Comparison of ENCODE assay signal across 15 cellular contexts in genomic region chr2:84840306-84840705, GRCh38. TPM values are rescaled to one million over a fixed set of nuclear protein-coding genes. Genes with fewer than 3 reads are reported as not detected.
A peak's percentile ranks its signal among the peaks of the same experiment; 100 is the strongest.
DNase-seq lines count a peak whose midpoint lies in the region; ATAC-seq, FAIRE-seq and TF ChIP-seq lines count a peak whose summit lies in the region.
"Had no signal": no experiment of that assay in that cellular context is flagged by ENCODE, and none has a peak within 500 bp of the region (broad histone marks: within the 10 kb centered on the region; RNA-seq: fewer than 3 reads in every experiment).

No MANE protein-coding gene starts in this region.

- ATAC-seq in A549, result peak; percentile 68 to 89
- ATAC-seq in CD8-positive, alpha-beta T cell, result peak; percentile 19

- peak overlapping the region; percentile 93 for H3K27ac Mint-ChIP-seq in CD8-positive, alpha-beta T cell
- H3K27ac Mint-ChIP-seq in endodermal cell, result no peak overlapping the region

- intact Hi-C loops in CD8-positive, alpha-beta T cell (cut with DNase I, micrococcal nuclease), result no loop called here
- intact Hi-C loops in A673 (cut with micrococcal nuclease; ENCODE audit: unreplicated experiment) (no loop called here), OCI-LY7 (cut with micrococcal nuclease; ENCODE audit: unreplicated experiment) (no loop called here)

- no peak overlapping the region for H3K9ac ChIP-seq in endodermal cell (ENCODE audit: extremely low read depth, low read length, poor library complexity, severe bottlenecking)

- peak in 1 of 2 experiments; percentile 21; a peak in 1 of 5 replicates for TF ChIP-seq RAD21 in A549 (conservative IDR thresholded peaks at IDR 0.05 in 1 of 2, IDR thresholded peaks at IDR 0.05 in 1 of 2)

- no peak overlapping the region for H3K4me2 ChIP-seq in A549
- no peak overlapping the region for H3K4me2 ChIP-seq in OCI-LY7 (ENCODE audit: low read length)

- H3K27ac ChIP-seq in A549 (no peak overlapping the region), endodermal cell (ENCODE audit: low read depth, low read length) (no peak overlapping the region), A673 (ENCODE audit: low read depth, low read length, poor library complexity, severe bottlenecking) (no peak overlapping the region), OCI-LY7 (ENCODE audit: low read depth, low read length, poor library complexity, severe bottlenecking) (no peak overlapping the region)
- peak overlapping the region; percentile 72 for H3K27ac ChIP-seq in CD8-positive, alpha-beta T cell (ENCODE audit: low read depth, low read length)
- H3K27ac ChIP-seq: left ventricle myocardium inferior had no signal

- DNase-seq in A549 (ENCODE audit: low read depth in 1 of 2, low spot score in 1 of 2) (peak in 1 of 2 experiments; percentile 26), SW480 (ENCODE audit: low spot score) (peak; percentile 62), endodermal cell (no peak), A673 (ENCODE audit: low spot score) (no peak), cerebellum (ENCODE audit: low spot score) (no peak), AML-193 (lab: John Stamatoyannopoulos, UW) (no peak), OCI-LY7 (ENCODE audit: low spot score) (no peak)
- no peak for DNase-seq in CD8-positive, alpha-beta T cell
- DNase-seq: activated CD4-positive, alpha-beta T cell treated with anti-CD3 and anti-CD28 coated beads, Interleukin-2, amount 50 U/mL, for 48 hours; glutamatergic neuron; left ventricle myocardium inferior; NCI-H1694; NCI-H82 had no signal

- H3K9me3 ChIP-seq in A549 (peaks cover 15% of the 10 kb centered on the region; the same call in 2 of the 3 replicates), endodermal cell (ENCODE audit: control insufficient read depth, low read length) (peaks cover 24% of the 10 kb centered on the region), A673 (ENCODE audit: low read depth, low read length, poor library complexity, severe bottlenecking) (peaks cover 7% of the 10 kb centered on the region), OCI-LY7 (ENCODE audit: low read length) (peaks cover 4% of the 10 kb centered on the region; the same call in 1 of the 2 replicates)
- no peaks in the 10 kb centered on the region for H3K9me3 ChIP-seq in CD8-positive, alpha-beta T cell (ENCODE audit: low read length)

- no peak overlapping the region for H2AFZ ChIP-seq in OCI-LY7 (ENCODE audit: low read length)

- H3K4me3 Mint-ChIP-seq in CD8-positive, alpha-beta T cell, result peak overlapping the region; percentile 71
- no peak overlapping the region for H3K4me3 Mint-ChIP-seq in endodermal cell

- H3K4me3 ChIP-seq in A549, result no peak overlapping the region
- peak overlapping the region; percentile 31 for H3K4me3 ChIP-seq in CD8-positive, alpha-beta T cell (ENCODE audit: low read depth, low read length)
- H3K4me3 ChIP-seq in endodermal cell (ENCODE audit: low read length), result no peak overlapping the region
- H3K4me3 ChIP-seq in A673 (ENCODE audit: low read depth, low read length, poor library complexity, severe bottlenecking), result no peak overlapping the region
- H3K4me3 ChIP-seq in OCI-LY7 (ENCODE audit: low read depth, low read length, poor library complexity, severe bottlenecking), result no peak overlapping the region
- H3K4me3 ChIP-seq: left ventricle myocardium inferior had no signal

- H3K9me2 ChIP-seq in OCI-LY7 (ENCODE audit: insufficient read depth, low read length), result no peaks in the 10 kb centered on the region

- POLR2A ChIA-PET in A549 (lab: Yijun Ruan, JAX) (no interaction called here), A673 (lab: Charles Lee; ENCODE audit: low non-redundant PET) (no interaction called here), OCI-LY7 (lab: Charles Lee) (interaction anchor here (0.9 kb wide), 1 partner anchor 23 kb away, joined by 3 read pairs; no protein-coding TSS in a partner anchor)
- POLR2A ChIA-PET in CD8-positive, alpha-beta T cell (lab: Charles Lee), result interaction anchor here (1.0 to 1.9 kb wide), 3 partner anchors 9 to 19 kb away, joined by 3 to 10 read pairs (median 4); no protein-coding TSS in a partner anchor

- TF ChIP-seq EP300 in A549 (IDR thresholded peaks at IDR 0.05), result no peak

- H3K36me3 ChIP-seq in CD8-positive, alpha-beta T cell (ENCODE audit: insufficient read depth, low read length), result peaks cover 24% of the 10 kb centered on the region
- H3K36me3 ChIP-seq in endodermal cell (ENCODE audit: control insufficient read depth, insufficient read depth, low read length), result no peaks in the 10 kb centered on the region
- H3K36me3 ChIP-seq in A673 (ENCODE audit: insufficient read depth, low read length, poor library complexity, severe bottlenecking), result no peaks in the 10 kb centered on the region
- H3K36me3 ChIP-seq in OCI-LY7 (ENCODE audit: insufficient read depth, low read length), result no peaks in the 10 kb centered on the region
- H3K36me3 ChIP-seq: left ventricle myocardium inferior had no signal

- H3K36me3 Mint-ChIP-seq in CD8-positive, alpha-beta T cell, result peaks cover 66% of the 10 kb centered on the region
- H3K36me3 Mint-ChIP-seq in endodermal cell (ENCODE audit: low read depth), result peaks cover 8% of the 10 kb centered on the region

- no peaks in the 10 kb centered on the region for H3K27me3 ChIP-seq in CD8-positive, alpha-beta T cell (ENCODE audit: insufficient read depth, low read length)
- H3K27me3 ChIP-seq in endodermal cell (ENCODE audit: control insufficient read depth, insufficient read depth, low read length, poor library complexity, severe bottlenecking) (peaks cover 28% of the 10 kb centered on the region), A673 (replicated peaks; ENCODE audit: insufficient read depth, low read depth, low read length, poor library complexity) (peaks cover 3% of the 10 kb centered on the region)

- no peaks in the 10 kb centered on the region for H3K79me2 ChIP-seq in OCI-LY7 (ENCODE audit: insufficient read depth, low read depth, low read length)

- 33% methylated on average over 3 of the region's 3 CpGs for WGBS in A549 (ENCODE audit: missing lambda C conversion rate)
- 65 to 100% methylated on average over 1 to 3 of the region's 3 CpGs for WGBS in endodermal cell (ENCODE audit: insufficient coverage in 1 of 2, insufficient read length in 1 of 2), 2 experiments

- peaks cover 12% of the 10 kb centered on the region for H3K9me3 Mint-ChIP-seq in CD8-positive, alpha-beta T cell
- H3K9me3 Mint-ChIP-seq in endodermal cell, result peaks cover 20% of the 10 kb centered on the region

- CTCF ChIA-PET in A549 (lab: Yijun Ruan, JAX) (interaction anchor here (1.0 kb wide), 1 partner anchor 9 kb away, joined by 3 read pairs; no protein-coding TSS in a partner anchor), A673 (lab: Charles Lee) (no interaction called here), OCI-LY7 (lab: Charles Lee; ENCODE audit: unreplicated experiment) (no interaction called here)
- CTCF ChIA-PET in CD8-positive, alpha-beta T cell (lab: Charles Lee), result interaction anchor here (0.8 to 3.0 kb wide), 6 partner anchors 17 to 314 kb away, joined by 3 to 15 read pairs (median 6); partner anchors contain the start of gene TRABD2A

- no peak for FAIRE-seq in A549 (lab: Jason Lieb, UNC)
- FAIRE-seq: endometrium had no signal

- peaks cover 88% of the 10 kb centered on the region for H3K4me1 Mint-ChIP-seq in CD8-positive, alpha-beta T cell (ENCODE audit: low read depth)
- H3K4me1 Mint-ChIP-seq in endodermal cell, result peaks cover 5% of the 10 kb centered on the region

- TF ChIP-seq CTCF in A549 (IDR thresholded peaks at IDR 0.05), result no peak
- no peak for TF ChIP-seq CTCF in CD8-positive, alpha-beta T cell (IDR thresholded peaks at IDR 0.05)
- TF ChIP-seq CTCF in endodermal cell (conservative IDR thresholded peaks at IDR 0.05), result peak; percentile 52
- TF ChIP-seq CTCF in A673 (conservative IDR thresholded peaks at IDR 0.05; ENCODE audit: low read depth, low read length), result no peak
- no peak for TF ChIP-seq CTCF in OCI-LY7 (conservative IDR thresholded peaks at IDR 0.05; ENCODE audit: low read length)

- H4K20me1 ChIP-seq in OCI-LY7 (ENCODE audit: insufficient read depth, low read length), result no peaks in the 10 kb centered on the region

- H3K4me1 ChIP-seq in A549 (no peaks in the 10 kb centered on the region), endodermal cell (ENCODE audit: control insufficient read depth, insufficient read depth, low read length) (no peaks in the 10 kb centered on the region), A673 (ENCODE audit: insufficient read depth, low read length, poor library complexity, severe bottlenecking) (no peaks in the 10 kb centered on the region), OCI-LY7 (ENCODE audit: insufficient read depth, low read length, poor library complexity, severe bottlenecking) (no peaks in the 10 kb centered on the region)
- H3K4me1 ChIP-seq in CD8-positive, alpha-beta T cell (ENCODE audit: insufficient read depth, low read length), result peaks cover 90% of the 10 kb centered on the region
- H3K4me1 ChIP-seq: Caco-2, left ventricle myocardium inferior had no signal

- no peak for TF ChIP-seq POLR2A in A549 (IDR thresholded peaks at IDR 0.05; ENCODE audit: low read length)

- no TSS peak for BruUV-seq in A673 (replicated peaks; lab: Mats Ljungman, UMichigan)
- BruUV-seq in OCI-LY7 (replicated peaks; lab: Mats Ljungman, UMichigan), result no TSS peak

- no peaks in the 10 kb centered on the region for H3K27me3 Mint-ChIP-seq in CD8-positive, alpha-beta T cell (ENCODE audit: low read depth)
- H3K27me3 Mint-ChIP-seq in endodermal cell (ENCODE audit: insufficient read depth), result peaks cover 31% of the 10 kb centered on the region

TF ChIP-seq in A549, 52 proteins besides CTCF, POLR2A, EP300 and RAD21:
- no peak for TF ChIP-seq TFCP2L1 (CRISPR knock-in tag; IDR thresholded peaks at IDR 0.05)
- no peak for TF ChIP-seq NPAS2 (CRISPR knock-in tag; IDR thresholded peaks at IDR 0.05; ENCODE audit: borderline replicate concordance)

RNA-seq across cellular contexts. Expression of gene TRABD2A, which starts 40.6 kb away (rescaled TPM):
- polyA plus RNA-seq in A549 (2011; rRNA removed) (6.1 and 8.1 TPM in 2 replicates), A549 (2017; fragmentation: RNase III; extraction: RNeasy Plus Mini Kit Qiagen cat#74134 plus additional on column Dnase treatment) (7.0 to 7.4 TPM (median 7.1 TPM) in 3 replicates)
- polyA plus RNA-seq in A549 (2012; cell fraction: cytosol; rRNA removed), result 6.3 and 8.3 TPM in 2 replicates
- polyA plus RNA-seq in A549 (2012; cell fraction: nucleus; rRNA removed), result 8.9 and 9.0 TPM in 2 replicates
- polyA minus RNA-seq in A549 (2011; rRNA and poly(A)+ RNA removed), result 18.1 and 18.9 TPM in 2 replicates
- total RNA-seq in CD8-positive, alpha-beta T cell, result 100 to 1,000 TPM; 138 to 142 TPM
- total RNA-seq in endodermal cell (1 to 10 TPM; 4.8 to 7.7 TPM), A673 (2021) (0.46 and 0.67 TPM in 2 replicates), cerebellum (1.4 TPM), OCI-LY7 (2022) (1.6 and 1.8 TPM in 2 replicates)
- 2.1 TPM for polyA plus RNA-seq in endodermal cell (2013, experiment 1 of 2)
- polyA plus RNA-seq in endodermal cell (2013, experiment 2 of 2), result 2.0 TPM
- total RNA-seq in OCI-LY7 (2014; rRNA removed; shearing (Covaris generic)), result 0.49 and 1.9 TPM in 2 replicates

Comparison
In these comparisons a context has a peak if more than half of its experiments do, and no peak if none do; other contexts are left out.
1. RNA of gene TRABD2A, which starts 40.6 kb away (total RNA-seq): 138 to 142 TPM in CD8-positive, alpha-beta T cell; 4.8 to 7.7 TPM in endodermal cell, 0.49 to 1.9 TPM in OCI-LY7, 1.4 TPM in cerebellum (single experiment) and 0.46 to 0.67 TPM in A673; every median in the first group is over 10 times any median in the second.
2. CTCF ChIA-PET loops: an anchor here in A549 (1.0 kb wide) and CD8-positive, alpha-beta T cell (0.8 to 3.0 kb wide); none called in A673 and OCI-LY7.
3. POLR2A ChIA-PET loops: an anchor here in CD8-positive, alpha-beta T cell (1.0 to 1.9 kb wide) and OCI-LY7 (0.9 kb wide); none called in A549 and A673.